In the genomic region with DNA sequence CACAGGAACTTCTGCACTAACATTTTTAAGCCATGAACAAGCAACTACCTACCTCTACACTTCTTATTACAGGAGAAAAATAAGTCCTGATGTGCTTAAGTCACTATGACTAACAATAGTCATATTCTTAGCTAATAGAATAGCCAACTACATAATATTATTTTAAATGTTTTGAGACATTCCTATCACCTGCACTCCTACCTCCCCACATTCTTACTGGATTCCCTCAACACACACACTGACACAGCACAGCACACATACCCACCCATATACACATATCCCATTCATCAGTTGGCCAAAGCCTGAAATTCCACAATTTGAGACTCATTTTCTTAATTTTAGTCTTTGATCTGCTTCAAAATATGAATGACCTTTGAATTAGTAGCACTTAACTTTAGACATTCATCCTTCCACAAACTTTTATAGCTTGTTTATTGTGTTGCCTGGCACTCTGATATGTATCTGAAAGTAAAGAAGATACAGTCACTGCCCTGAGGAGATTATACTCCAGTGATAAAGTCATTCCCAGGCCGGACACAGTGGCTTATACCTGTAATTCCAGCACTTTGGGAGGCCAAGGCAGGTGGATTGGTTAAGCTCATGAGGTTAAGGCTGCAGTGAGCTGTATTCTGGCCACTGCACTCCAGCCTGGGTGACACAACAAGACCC, we compare ENCODE assay signal across 22 cellular contexts.
DNase-seq lines count a peak whose midpoint lies in the region; TF ChIP-seq lines count a peak whose summit lies in the region.
"Had no signal": no experiment of that assay in that cellular context is flagged by ENCODE, and none has a peak within 500 bp of the region (broad histone marks: within the 10 kb centered on the region; RNA-seq: fewer than 3 reads in every experiment).

No MANE protein-coding gene starts in this region.

- WGBS in transverse colon (ENCODE audit: low coverage in 1 of 2), 2 donors: 52% methylated on average over 1 of the region's 1 CpG; no CpG with 5 or more reads in 1 of the 2 donors

- DNase-seq in HT1080 (ENCODE audit: low read depth) (peak; percentile 17), islet precursor cell (peak; percentile 52), transverse colon (peak; percentile 36), NCI-H1436 treated with DMSO at 0.1 percent for 48 hours (lab: John Stamatoyannopoulos, UW) (no peak), RKO (ENCODE audit: low spot score) (no peak)
- no peak for DNase-seq in activated CD8-positive, alpha-beta memory T cell treated with anti-CD3 and anti-CD28 coated beads, Interleukin-2, amount 50 U/mL, for 48 hours
- DNase-seq: activated CD4-positive, alpha-beta memory T cell treated with anti-CD3 and anti-CD28 coated beads for 36 hours; activated CD4-positive, alpha-beta T cell treated with anti-CD3 and anti-CD28 coated beads for 1 hour; activated naive CD4-positive, alpha-beta T cell; C1 segment of cervical spinal cord; cerebellar nuclear complex; HCEC 1CT; Kasumi-1; NK-92 treated with Interleukin-12 subunit alpha and Interleukin-12 subunit beta, amount 100 ng/mL, for 24 hours; occipital lobe; Right ventricle myocardium superior; stimulated activated CD4-positive, alpha-beta T cell treated with anti-CD3 and anti-CD28 coated beads, Interleukin-12 subunit alpha, Interleukin-12 subunit beta, amount 100 ng/mL, for 4 hours; stimulated activated CD4-positive, alpha-beta T cell treated with anti-CD3 and anti-CD28 coated beads, Interleukin-2, amount 100 ng/mL, for 48 hours; stimulated activated naive CD8-positive, alpha-beta T cell treated with anti-CD3 and anti-CD28 coated beads, Interleukin-15, amount 100 ng/mL, for 72 hours had no signal

- H3K36me3 ChIP-seq in transverse colon: no peaks in the 10 kb centered on the region
- H3K36me3 ChIP-seq: prostate gland had no signal

- no peaks in the 10 kb centered on the region for H3K27me3 ChIP-seq in transverse colon

- H3K9me3 ChIP-seq in transverse colon: no peaks in the 10 kb centered on the region
- H3K9me3 ChIP-seq: prostate gland had no signal

- H3K27ac ChIP-seq in VCaP (peak overlapping the region; percentile 11; the same call in 1 of the 2 replicates), transverse colon (peak overlapping the region; percentile 41 to 76 (median 65))
- H3K27ac ChIP-seq: HL-60, prostate gland had no signal

- in situ Hi-C loops in transverse colon (cut with MboI; ENCODE audit: low pct_ligation_motif_present in 1 of 4, low pct_unique_long_range_greater_than_20kb in 1 of 4, low sequenced_read_pairs in 3 of 4): no loop called here

- TF ChIP-seq CTCF in VCaP (conservative IDR thresholded peaks at IDR 0.05): no peak
- no peak for TF ChIP-seq CTCF in transverse colon (IDR thresholded peaks at IDR 0.05)

- no peak overlapping the region for H3K4me3 ChIP-seq in transverse colon
- H3K4me3 ChIP-seq: prostate gland had no signal

- intact Hi-C loops in transverse colon (cut with DNase I; ENCODE audit: low total_unique reads): no loop called here

- H3K4me1 ChIP-seq in transverse colon: peaks cover 8 to 46% (median 17%) of the 10 kb centered on the region in 4 donors
- H3K4me1 ChIP-seq: prostate gland had no signal

- no peak for TF ChIP-seq EP300 in transverse colon (IDR thresholded peaks at IDR 0.05; ENCODE audit: low read depth)

- no peak for TF ChIP-seq POLR2A in transverse colon (IDR thresholded peaks at IDR 0.05)

Comparison
In these comparisons a context has a peak if more than half of its experiments do, and no peak if none do; other contexts are left out.
1. DNase-seq: peak in HT1080 (single experiment), islet precursor cell (single experiment) and transverse colon (single experiment); none in NCI-H1436 treated with DMSO at 0.1 percent for 48 hours (single experiment), activated CD8-positive, alpha-beta memory T cell treated with anti-CD3 and anti-CD28 coated beads, Interleukin-2, amount 50 U/mL, for 48 hours (single experiment) and RKO (single experiment).